19 cellular contexts compared by ENCODE assay signal in genomic region chr14:102154121-102154520, GRCh38.
"Had no signal": no experiment of that assay in that cellular context is flagged by ENCODE, and none has a peak within 500 bp of the region (broad histone marks: within the 10 kb centered on the region; RNA-seq: fewer than 3 reads in every experiment).

No MANE protein-coding gene starts in this region.

- H3K4me3 Mint-ChIP-seq: activated CD4-positive, alpha-beta T cell treated with anti-CD3 and anti-CD28 coated beads, Interleukin-2, amount 10 ng/mL, durations not matched to agents 7 days and 5 days; activated CD8-positive, alpha-beta memory T cell treated with anti-CD3 and anti-CD28 coated beads, Interleukin-2, amount 10 ng/mL, durations not matched to agents 7 days and 5 days; activated CD8-positive, alpha-beta T cell treated with anti-CD3 and anti-CD28 coated beads for 36 hours; activated naive CD4-positive, alpha-beta T cell treated with anti-CD3 and anti-CD28 coated beads, Interleukin-2, amount 10 ng/mL, durations not matched to agents 7 days and 5 days; activated naive CD8-positive, alpha-beta T cell treated with anti-CD3 and anti-CD28 coated beads, Interleukin-2, amount 50 U/mL, for 24 hours; dendritic cell treated with granulocyte-macrophage colony-stimulating factor and Interleukin-4, amounts not matched to agents 40 ng/mL and 50 ng/mL, for 4 days; natural killer cell treated with Interleukin-12 subunit alpha and Interleukin-12 subunit beta and Interleukin-15 and Interleukin-18, amount 100 ng/mL, for 72 hours; stimulated activated naive CD8-positive, alpha-beta T cell treated with anti-CD3 and anti-CD28 coated beads, Interleukin-15, Interleukin-2, amounts not matched to agents 100 ng/mL and 50 ng/mL, for 24 hours had no signal

- DNase-seq: activated CD4-positive, alpha-beta T cell treated with anti-CD3 and anti-CD28 coated beads, Interleukin-2, amount 10 ng/mL, durations not matched to agents 7 days and 5 days; activated CD4-positive, CD25-positive, alpha-beta regulatory T cell treated with anti-CD3 and anti-CD28 coated beads, Interleukin-2, amount 50 U/mL, for 72 hours; activated CD8-positive, alpha-beta memory T cell treated with anti-CD3 and anti-CD28 coated beads, Interleukin-2, amount 10 ng/mL, durations not matched to agents 7 days and 5 days; activated CD8-positive, alpha-beta T cell treated with anti-CD3 and anti-CD28 coated beads for 36 hours; activated naive CD4-positive, alpha-beta T cell treated with anti-CD3 and anti-CD28 coated beads, Interleukin-2, amount 10 ng/mL, durations not matched to agents 7 days and 5 days; activated naive CD8-positive, alpha-beta T cell treated with anti-CD3 and anti-CD28 coated beads, Interleukin-2, amount 50 U/mL, for 24 hours; body of pancreas; effector CD4-positive, alpha-beta T cell; foreskin keratinocyte; left ventricle myocardium inferior; pancreas; right cardiac atrium; stimulated activated CD4-positive, alpha-beta T cell treated with anti-CD3 and anti-CD28 coated beads, Interleukin-4, amount 100 ng/mL, for 24 hours; substantia nigra; tibial artery had no signal

- H3K27ac ChIP-seq: foreskin keratinocyte, tibial artery, VCaP had no signal

- ATAC-seq: activated CD8-positive, alpha-beta memory T cell treated with anti-CD3 and anti-CD28 coated beads, Interleukin-2, amount 10 ng/mL, durations not matched to agents 7 days and 5 days; activated CD8-positive, alpha-beta T cell treated with anti-CD3 and anti-CD28 coated beads for 36 hours; activated naive CD8-positive, alpha-beta T cell treated with anti-CD3 and anti-CD28 coated beads, Interleukin-2, amount 50 U/mL, for 24 hours; body of pancreas; foreskin keratinocyte; natural killer cell treated with Interleukin-12 subunit alpha and Interleukin-12 subunit beta and Interleukin-15 and Interleukin-18, amount 100 ng/mL, for 72 hours; right cardiac atrium had no signal

- H3K36me3 ChIP-seq: pancreas had no signal

- H3K27me3 ChIP-seq: body of pancreas, foreskin keratinocyte, pancreas, tibial artery had no signal

- H3K4me1 ChIP-seq: foreskin keratinocyte had no signal

- H3K9me3 Mint-ChIP-seq: activated naive CD8-positive, alpha-beta T cell treated with anti-CD3 and anti-CD28 coated beads, Interleukin-2, amount 50 U/mL, for 24 hours; dendritic cell treated with granulocyte-macrophage colony-stimulating factor and Interleukin-4, amounts not matched to agents 40 ng/mL and 50 ng/mL, for 4 days; natural killer cell treated with Interleukin-12 subunit alpha and Interleukin-12 subunit beta and Interleukin-15 and Interleukin-18, amount 100 ng/mL, for 72 hours; stimulated activated naive CD8-positive, alpha-beta T cell treated with anti-CD3 and anti-CD28 coated beads, Interleukin-15, Interleukin-2, amounts not matched to agents 100 ng/mL and 50 ng/mL, for 24 hours had no signal

- H3K9me3 ChIP-seq: body of pancreas, left ventricle myocardium inferior, pancreas, tibial artery had no signal

- H3K27ac Mint-ChIP-seq: activated CD8-positive, alpha-beta memory T cell treated with anti-CD3 and anti-CD28 coated beads, Interleukin-2, amount 10 ng/mL, durations not matched to agents 7 days and 5 days; activated CD8-positive, alpha-beta T cell treated with anti-CD3 and anti-CD28 coated beads for 36 hours; activated naive CD4-positive, alpha-beta T cell treated with anti-CD3 and anti-CD28 coated beads, Interleukin-2, amount 10 ng/mL, durations not matched to agents 7 days and 5 days; activated naive CD8-positive, alpha-beta T cell treated with anti-CD3 and anti-CD28 coated beads, Interleukin-2, amount 50 U/mL, for 24 hours; dendritic cell treated with granulocyte-macrophage colony-stimulating factor and Interleukin-4, amounts not matched to agents 40 ng/mL and 50 ng/mL, for 4 days; natural killer cell treated with Interleukin-12 subunit alpha and Interleukin-12 subunit beta and Interleukin-15 and Interleukin-18, amount 100 ng/mL, for 72 hours; stimulated activated naive CD8-positive, alpha-beta T cell treated with anti-CD3 and anti-CD28 coated beads, Interleukin-15, Interleukin-2, amounts not matched to agents 100 ng/mL and 50 ng/mL, for 24 hours had no signal

- H3K4me3 ChIP-seq: body of pancreas, left ventricle myocardium inferior, pancreas, tibial artery had no signal
